In the genomic region with DNA sequence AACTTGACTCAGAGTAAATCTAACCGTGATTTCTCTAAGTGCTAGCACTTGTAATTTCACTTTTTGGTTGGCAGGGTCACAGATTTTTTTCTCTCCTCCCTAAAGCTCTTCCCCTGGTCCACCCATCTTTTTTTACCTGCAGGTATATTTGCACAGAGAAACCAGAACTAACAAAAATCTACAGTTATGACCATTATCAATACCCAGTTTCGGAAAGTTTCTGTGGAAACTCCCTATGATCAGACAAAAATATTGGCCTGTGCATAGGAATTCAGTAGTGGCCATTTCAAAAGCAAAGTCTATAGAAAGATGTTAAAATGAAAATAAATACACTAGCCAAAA, we compare ENCODE assay signal across 1 cellular context.
TF ChIP-seq lines count a peak whose summit lies in the region.

No MANE protein-coding gene starts in this region.

TF ChIP-seq in K562, 482 proteins besides CTCF, POLR2A, EP300 and RAD21 (continued from another document):
- TF ChIP-seq, protein P1, sequence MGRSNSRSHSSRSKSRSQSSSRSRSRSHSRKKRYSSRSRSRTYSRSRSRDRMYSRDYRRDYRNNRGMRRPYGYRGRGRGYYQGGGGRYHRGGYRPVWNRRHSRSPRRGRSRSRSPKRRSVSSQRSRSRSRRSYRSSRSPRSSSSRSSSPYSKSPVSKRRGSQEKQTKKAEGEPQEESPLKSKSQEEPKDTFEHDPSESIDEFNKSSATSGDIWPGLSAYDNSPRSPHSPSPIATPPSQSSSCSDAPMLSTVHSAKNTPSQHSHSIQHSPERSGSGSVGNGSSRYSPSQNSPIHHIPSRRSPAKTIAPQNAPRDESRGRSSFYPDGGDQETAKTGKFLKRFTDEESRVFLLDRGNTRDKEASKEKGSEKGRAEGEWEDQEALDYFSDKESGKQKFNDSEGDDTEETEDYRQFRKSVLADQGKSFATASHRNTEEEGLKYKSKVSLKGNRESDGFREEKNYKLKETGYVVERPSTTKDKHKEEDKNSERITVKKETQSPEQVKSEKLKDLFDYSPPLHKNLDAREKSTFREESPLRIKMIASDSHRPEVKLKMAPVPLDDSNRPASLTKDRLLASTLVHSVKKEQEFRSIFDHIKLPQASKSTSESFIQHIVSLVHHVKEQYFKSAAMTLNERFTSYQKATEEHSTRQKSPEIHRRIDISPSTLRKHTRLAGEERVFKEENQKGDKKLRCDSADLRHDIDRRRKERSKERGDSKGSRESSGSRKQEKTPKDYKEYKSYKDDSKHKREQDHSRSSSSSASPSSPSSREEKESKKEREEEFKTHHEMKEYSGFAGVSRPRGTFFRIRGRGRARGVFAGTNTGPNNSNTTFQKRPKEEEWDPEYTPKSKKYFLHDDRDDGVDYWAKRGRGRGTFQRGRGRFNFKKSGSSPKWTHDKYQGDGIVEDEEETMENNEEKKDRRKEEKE (IDR thresholded peaks at IDR 0.05; ENCODE audit: borderline replicate concordance in 1 of 2, control insufficient read depth in 1 of 2, low read depth in 2 of 2, low read length in 1 of 2), result no peak
- TF ChIP-seq KDM1A (IDR thresholded peaks at IDR 0.05), result peak in 1 of 2 experiments; percentile 49; a peak in 3 of 4 replicates
